12 cellular contexts compared by ENCODE assay signal in the genomic region with DNA sequence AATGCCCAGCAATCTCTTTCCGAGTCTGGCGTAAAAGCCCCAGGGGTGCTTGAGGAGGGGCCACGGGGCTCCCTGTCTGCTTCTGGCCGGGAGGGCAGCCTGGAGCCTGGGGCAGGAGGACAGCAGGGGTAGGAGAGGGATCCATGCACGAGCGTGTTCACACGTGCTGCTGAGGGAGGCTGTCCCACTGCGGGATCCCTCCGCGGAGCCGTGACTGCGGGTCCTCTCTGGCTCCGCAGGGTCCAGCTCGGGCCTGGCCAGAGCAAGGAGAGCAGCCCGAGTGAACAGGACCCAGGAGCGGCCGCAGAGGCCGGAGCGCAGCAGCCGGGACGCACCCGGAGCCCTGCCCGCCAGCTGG.
"Had no signal": no experiment of that assay in that cellular context is flagged by ENCODE, and none has a peak within 500 bp of the region (broad histone marks: within the 10 kb centered on the region; RNA-seq: fewer than 3 reads in every experiment).

No MANE protein-coding gene starts in this region.

- H3K9me3 ChIP-seq: esophagus squamous epithelium, mucosa of descending colon, right atrium auricular region, thyroid gland, uterus had no signal

- DNase-seq: effector memory CD8-positive, alpha-beta T cell; esophagus squamous epithelium; kidney glomerular epithelial cell; small intestine; stimulated activated CD4-positive, alpha-beta T cell treated with anti-CD3 and anti-CD28 coated beads, Interleukin-2, amount 100 ng/mL, for 48 hours; stimulated activated naive CD4-positive, alpha-beta T cell treated with Interleukin-2 at 50 U/mL for 16 hours; thyroid gland; uterus had no signal

- H3K4me3 ChIP-seq: mucosa of descending colon, right atrium auricular region, thyroid gland, uterus had no signal

- H3K27ac ChIP-seq: esophagus squamous epithelium, right atrium auricular region, thyroid gland, uterus had no signal

- H3K27me3 ChIP-seq: right atrium auricular region, thyroid gland, uterus had no signal

- H3K4me1 ChIP-seq: right atrium auricular region, thyroid gland, uterus had no signal

- H3K36me3 ChIP-seq: esophagus squamous epithelium, right atrium auricular region, thyroid gland, uterus had no signal

- ATAC-seq: effector memory CD8-positive, alpha-beta T cell; left lobe of liver; naive thymus-derived CD8-positive, alpha-beta T cell had no signal
